Comparison of ENCODE assay signal across 1 cellular context in the genomic region with DNA sequence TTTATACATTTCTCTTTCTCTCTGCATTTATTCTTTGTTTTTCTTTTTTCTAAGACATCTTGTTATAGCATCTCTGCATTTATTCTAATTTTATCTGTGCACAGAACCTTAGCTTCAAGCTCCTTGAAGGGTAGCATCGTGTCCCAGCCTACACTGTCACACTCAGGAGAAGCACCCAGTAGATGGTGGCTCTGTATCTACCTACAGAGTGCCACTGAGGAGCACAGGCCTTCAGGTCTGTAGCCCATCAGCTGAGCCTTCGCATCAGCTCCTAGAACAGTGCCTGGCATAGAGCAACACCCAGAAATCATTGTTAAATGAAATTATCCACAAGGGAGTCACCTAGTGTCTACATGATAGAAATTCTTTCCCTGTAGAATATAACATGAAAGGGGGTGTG.
TF ChIP-seq lines count a peak whose summit lies in the region.

No MANE protein-coding gene starts in this region.

TF ChIP-seq in IMR-90, 13 proteins besides CTCF, POLR2A, EP300 and RAD21:
- TF ChIP-seq CHD1 (IDR thresholded peaks at IDR 0.05; ENCODE audit: low read depth, low read length): no peak
